ENCODE assay signal across 8 cellular contexts in genomic region chr11:57458410-57459111, GRCh38. TPM values are rescaled to one million over a fixed set of nuclear protein-coding genes. Genes with fewer than 3 reads are reported as not detected.
DNase-seq lines count a peak whose midpoint lies in the region; ATAC-seq, FAIRE-seq and TF ChIP-seq lines count a peak whose summit lies in the region.

No MANE protein-coding gene starts in this region.

- TF ChIP-seq EP300 in A549 (IDR thresholded peaks at IDR 0.05) (peak in 1 of 2 experiments; percentile 61; a peak in 1 of 5 replicates), sigmoid colon (IDR thresholded peaks at IDR 0.05) (no peak)

- BruUV-seq in OCI-LY7 (replicated peaks; lab: Mats Ljungman, UMichigan), result no TSS peak

- intact Hi-C loops in OCI-LY7 (cut with micrococcal nuclease; ENCODE audit: unreplicated experiment), result loop anchor here (5.0 kb wide), 2 partner anchors 109 to 111 kb away; partner anchors contain the start of gene UBE2L6
- intact Hi-C loops in sigmoid colon (cut with DNase I), result loop anchor here (2.0 to 5.0 kb wide), 3 partner anchors 18 to 182 kb away; no protein-coding TSS in a partner anchor

- peak overlapping the region; percentile 33; the same call in 1 of the 2 replicates for H2AFZ ChIP-seq in OCI-LY7 (ENCODE audit: low read length)

- no peaks in the 10 kb centered on the region for H3K9me2 ChIP-seq in OCI-LY7 (ENCODE audit: insufficient read depth, low read length)

- no peaks in the 10 kb centered on the region for H3K9me3 Mint-ChIP-seq in activated naive CD4-positive, alpha-beta T cell treated with anti-CD3 and anti-CD28 coated beads, Interleukin-2, amount 50 U/mL, for 24 hours

- no peak for FAIRE-seq in A549 (lab: Jason Lieb, UNC)
- peak; percentile 40 for FAIRE-seq in GM12892 (lab: Jason Lieb, UNC)

- DNase-seq in A549 (ENCODE audit: low read depth in 1 of 2, low spot score in 1 of 2) (peak in 1 of 2 experiments; percentile 71), GM12892 (ENCODE audit: insufficient read length) (no peak), OCI-LY7 (ENCODE audit: low spot score) (peak; percentile 33), hepatic stellate cell (ENCODE audit: low spot score) (peak; percentile 69), sigmoid colon (no peak), HCEC 1CT (no peak), dedifferentiated amniotic fluid mesenchymal stem cell (ENCODE audit: extremely low spot score) (no peak)

- H3K27ac Mint-ChIP-seq in activated naive CD4-positive, alpha-beta T cell treated with anti-CD3 and anti-CD28 coated beads, Interleukin-2, amount 50 U/mL, for 24 hours, result peak overlapping the region; percentile 68

- no peaks in the 10 kb centered on the region for H3K79me2 ChIP-seq in OCI-LY7 (ENCODE audit: insufficient read depth, low read depth, low read length)

- POLR2A ChIA-PET in A549 (lab: Yijun Ruan, JAX) (interaction anchor here (0.8 kb wide), 1 partner anchor 18 kb away, joined by 7 read pairs; no protein-coding TSS in a partner anchor), OCI-LY7 (lab: Charles Lee) (interaction anchor here (0.7 to 1.9 kb wide), 4 partner anchors 12 to 190 kb away, joined by 3 to 8 read pairs (median 4); no protein-coding TSS in a partner anchor)

- H3K4me3 ChIP-seq in A549, result peak overlapping the region; percentile 74
- H3K4me3 ChIP-seq in OCI-LY7 (ENCODE audit: low read depth, low read length, poor library complexity, severe bottlenecking), result peak overlapping the region; percentile 40
- peak overlapping the region; percentile 5 to 45 (median 33) for H3K4me3 ChIP-seq in sigmoid colon

- peaks cover 25% of the 10 kb centered on the region for H3K4me1 Mint-ChIP-seq in activated naive CD4-positive, alpha-beta T cell treated with anti-CD3 and anti-CD28 coated beads, Interleukin-2, amount 50 U/mL, for 24 hours

- no peak for TF ChIP-seq POLR2A in A549 (IDR thresholded peaks at IDR 0.05; ENCODE audit: low read length)
- no peak for TF ChIP-seq POLR2A in GM12892 (IDR thresholded peaks at IDR 0.05; ENCODE audit: low read depth, low read length)
- no peak for TF ChIP-seq POLR2A in sigmoid colon (IDR thresholded peaks at IDR 0.05)

- peak; percentile 52 to 66 for ATAC-seq in A549

- peaks cover 34 to 64% (median 42%) of the 10 kb centered on the region in 3 donors for H3K27me3 ChIP-seq in sigmoid colon

- TF ChIP-seq CTCF in A549 (IDR thresholded peaks at IDR 0.05), result peak; percentile 90
- peak; percentile 96 for TF ChIP-seq CTCF in OCI-LY7 (conservative IDR thresholded peaks at IDR 0.05; ENCODE audit: low read length)
- TF ChIP-seq CTCF in sigmoid colon (IDR thresholded peaks at IDR 0.05), result peak; percentile 48 to 88 (median 74)

- no peaks in the 10 kb centered on the region for H4K20me1 ChIP-seq in OCI-LY7 (ENCODE audit: insufficient read depth, low read length)

- CTCF ChIA-PET in A549 (lab: Yijun Ruan, JAX), result interaction anchor here (0.6 to 11.7 kb wide), 54 partner anchors 7 to 1051 kb away, joined by 3 to 228 read pairs (median 6); partner anchors contain the start of genes P2RX3, SLC43A1, SSRP1 and TIMM10
- CTCF ChIA-PET in OCI-LY7 (lab: Charles Lee; ENCODE audit: unreplicated experiment), result interaction anchor here (0.5 to 2.7 kb wide), 10 partner anchors 10 to 186 kb away, joined by 3 to 20 read pairs (median 9); no protein-coding TSS in a partner anchor

- WGBS in A549 (ENCODE audit: missing lambda C conversion rate), result 2% methylated on average over 26 of the region's 41 CpGs
- WGBS in sigmoid colon, 2 donors, result 1% methylated on average over 41 of the region's 41 CpGs

- no peaks in the 10 kb centered on the region for H3K36me3 ChIP-seq in OCI-LY7 (ENCODE audit: insufficient read depth, low read length)
- H3K36me3 ChIP-seq in sigmoid colon, result no peaks in the 10 kb centered on the region

- H3K4me2 ChIP-seq in A549, result peak overlapping the region; percentile 90
- H3K4me2 ChIP-seq in OCI-LY7 (ENCODE audit: low read length), result peak overlapping the region; percentile 99

- peaks cover 33% of the 10 kb centered on the region for H3K4me1 ChIP-seq in A549
- H3K4me1 ChIP-seq in OCI-LY7 (ENCODE audit: insufficient read depth, low read length, poor library complexity, severe bottlenecking), result peaks cover 27% of the 10 kb centered on the region
- H3K4me1 ChIP-seq in sigmoid colon, result peaks cover 0 to 45% (median 42%) of the 10 kb centered on the region in 4 donors

- H3K9me3 ChIP-seq in A549, result no peaks in the 10 kb centered on the region
- no peaks in the 10 kb centered on the region for H3K9me3 ChIP-seq in OCI-LY7 (ENCODE audit: low read length)
- no peaks in the 10 kb centered on the region for H3K9me3 ChIP-seq in sigmoid colon

- H3K27me3 Mint-ChIP-seq in activated naive CD4-positive, alpha-beta T cell treated with anti-CD3 and anti-CD28 coated beads, Interleukin-2, amount 50 U/mL, for 24 hours, result peaks cover 14% of the 10 kb centered on the region

- H3K27ac ChIP-seq in A549, result peak overlapping the region; percentile 81 to 89
- no peak overlapping the region for H3K27ac ChIP-seq in OCI-LY7 (ENCODE audit: low read depth, low read length, poor library complexity, severe bottlenecking)
- H3K27ac ChIP-seq in sigmoid colon, result no peak overlapping the region

- peak; percentile 56 to 65 for TF ChIP-seq RAD21 in A549 (conservative IDR thresholded peaks at IDR 0.05 in 1 of 2, IDR thresholded peaks at IDR 0.05 in 1 of 2)

- H3K36me3 Mint-ChIP-seq in activated naive CD4-positive, alpha-beta T cell treated with anti-CD3 and anti-CD28 coated beads, Interleukin-2, amount 50 U/mL, for 24 hours, result no peaks in the 10 kb centered on the region

- peak overlapping the region; percentile 91 for H3K4me3 Mint-ChIP-seq in activated naive CD4-positive, alpha-beta T cell treated with anti-CD3 and anti-CD28 coated beads, Interleukin-2, amount 50 U/mL, for 24 hours

TF ChIP-seq in A549, 52 proteins besides CTCF, POLR2A, EP300 and RAD21 (continues in another document):
- TF ChIP-seq RNF2 (IDR thresholded peaks at IDR 0.05; ENCODE audit: borderline replicate concordance, low read depth) (no peak), HMGXB4 (CRISPR knock-in tag; IDR thresholded peaks at IDR 0.05; ENCODE audit: borderline replicate concordance) (0 out of 2 replicates have a peak, but pooled peaks have one; percentile 35), SMC3 (IDR thresholded peaks at IDR 0.05) (peak; percentile 67), ZFP36 (IDR thresholded peaks at IDR 0.05; ENCODE audit: borderline replicate concordance, partially characterized antibody) (peak; percentile 42), GATA3 (IDR thresholded peaks at IDR 0.05; ENCODE audit: borderline replicate concordance) (no peak), KDM5A (IDR thresholded peaks at IDR 0.05) (0 out of 2 replicates have a peak, but pooled peaks have one; percentile 30), MAZ (IDR thresholded peaks at IDR 0.05; ENCODE audit: borderline replicate concordance, low read depth, low read length) (no peak; the same call in 1 of the 2 replicates), RCOR1 (IDR thresholded peaks at IDR 0.05; ENCODE audit: low read depth, low read length) (no peak), MAX (IDR thresholded peaks at IDR 0.05) (no peak; the same call in 1 of the 2 replicates)

RNA-seq across cellular contexts. Expression of gene RTN4RL2, which starts 1.8 kb away (rescaled TPM):
- polyA plus RNA-seq in A549 (2011; rRNA removed) (9.2 and 10.6 TPM in 2 replicates), A549 (2017; fragmentation: RNase III; extraction: RNeasy Plus Mini Kit Qiagen cat#74134 plus additional on column Dnase treatment) (23.7 to 27.4 TPM (median 25.8 TPM) in 3 replicates), sigmoid colon (under 1 TPM in 2 of 3 donors, not detected in 1; 0.60 to 0.63 TPM)
- polyA plus RNA-seq in A549 (2012; cell fraction: cytosol; rRNA removed), result 60.9 and 116 TPM in 2 replicates
- 56.5 and 87.5 TPM in 2 replicates for polyA plus RNA-seq in A549 (2012; cell fraction: nucleus; rRNA removed)
- 4.1 and 8.9 TPM in 2 replicates for polyA minus RNA-seq in A549 (2011; rRNA and poly(A)+ RNA removed)
- polyA plus RNA-seq in GM12892 (2012; ENCODE audit: missing spikeins), result not detected
- 0.25 and 0.41 TPM in 2 replicates for total RNA-seq in OCI-LY7 (2014; rRNA removed; shearing (Covaris generic))
- total RNA-seq in OCI-LY7 (2022) (2.3 and 4.2 TPM in 2 replicates), sigmoid colon (under 1 TPM in 2 of 4 donors, not detected in 2; 0.41 to 0.66 TPM)

RNA-seq across cellular contexts. Expression of gene SLC43A3, which starts 31.6 kb away (rescaled TPM):
- polyA plus RNA-seq in A549 (2011; rRNA removed), result 0.30 TPM in 2 replicates
- 0.19 and 0.30 TPM in 2 replicates for polyA plus RNA-seq in A549 (2012; cell fraction: cytosol; rRNA removed)
- 0.52 and 1.5 TPM in 2 replicates for polyA plus RNA-seq in A549 (2012; cell fraction: nucleus; rRNA removed)
- 0.12 to 0.22 TPM (median 0.13 TPM) in 3 replicates for polyA plus RNA-seq in A549 (2017; fragmentation: RNase III; extraction: RNeasy Plus Mini Kit Qiagen cat#74134 plus additional on column Dnase treatment)
- polyA minus RNA-seq in A549 (2011; rRNA and poly(A)+ RNA removed), result 0.33 and 0.83 TPM in 2 replicates
- 99.6 TPM for polyA plus RNA-seq in GM12892 (2012; ENCODE audit: missing spikeins)
- 38.4 and 41.3 TPM in 2 replicates for total RNA-seq in OCI-LY7 (2014; rRNA removed; shearing (Covaris generic))
- total RNA-seq in OCI-LY7 (2022), result 55.5 and 62.1 TPM in 2 replicates
- 10 to 100 TPM; 25.2 to 43.9 (median 31.9) TPM for total RNA-seq in sigmoid colon
- polyA plus RNA-seq in sigmoid colon, result 10 to 100 TPM; 11.3 to 16.9 (median 12.6) TPM

RNA-seq across cellular contexts. Expression of gene SLC43A1, which starts 56.9 kb away (rescaled TPM):
- polyA plus RNA-seq in A549 (2011; rRNA removed) (4.6 and 5.3 TPM in 2 replicates), A549 (2017; fragmentation: RNase III; extraction: RNeasy Plus Mini Kit Qiagen cat#74134 plus additional on column Dnase treatment) (1.0 to 1.3 TPM (median 1.1 TPM) in 3 replicates), sigmoid colon (10 to 100 TPM in 1 of 3 donors, 1 to 10 TPM in 1, under 1 TPM in 1; 0.92 to 14.3 (median 5.4) TPM)
- polyA plus RNA-seq in A549 (2012; cell fraction: cytosol; rRNA removed), result 3.5 and 4.4 TPM in 2 replicates
- polyA plus RNA-seq in A549 (2012; cell fraction: nucleus; rRNA removed), result 8.6 and 10.7 TPM in 2 replicates
- polyA minus RNA-seq in A549 (2011; rRNA and poly(A)+ RNA removed), result 8.3 and 8.7 TPM in 2 replicates
- polyA plus RNA-seq in GM12892 (2012; ENCODE audit: missing spikeins), result 8.5 TPM
- total RNA-seq in OCI-LY7 (2014; rRNA removed; shearing (Covaris generic)), result 47.1 and 61.1 TPM in 2 replicates
- total RNA-seq in OCI-LY7 (2022) (78.6 and 87.0 TPM in 2 replicates), sigmoid colon (10 to 100 TPM; 19.1 to 32.4 (median 27.4) TPM)

Comparison
In these comparisons a context has a peak if more than half of its experiments do, and no peak if none do; other contexts are left out.
1. DNase-seq: peak in OCI-LY7 (single experiment) and hepatic stellate cell (single experiment); none in GM12892 (single experiment), sigmoid colon (single experiment), HCEC 1CT (single experiment) and dedifferentiated amniotic fluid mesenchymal stem cell (single experiment).
2. H3K27ac ChIP-seq: peak in A549 (2 of 2); none in OCI-LY7 (single experiment) and sigmoid colon (0 of 4).
3. Peak in every context shown above with its lines, with median percentiles within 50 percentile points of each other: H3K4me3 ChIP-seq and CTCF ChIP-seq.